In genomic region chr20:44125332-44126127, GRCh38 we compare ENCODE assay signal across 17 cellular contexts.
DNase-seq lines count a peak whose midpoint lies in the region; ATAC-seq, FAIRE-seq and TF ChIP-seq lines count a peak whose summit lies in the region.
"Had no signal": no experiment of that assay in that cellular context is flagged by ENCODE, and none has a peak within 500 bp of the region (broad histone marks: within the 10 kb centered on the region; RNA-seq: fewer than 3 reads in every experiment).

No MANE protein-coding gene starts in this region.

- H3K9me3 ChIP-seq in K562 (replicated peaks; ENCODE audit: control insufficient read depth, insufficient read depth, low read depth, low read length), result no peaks in the 10 kb centered on the region
- no peaks in the 10 kb centered on the region for H3K9me3 ChIP-seq in gastroesophageal sphincter
- no peaks in the 10 kb centered on the region for H3K9me3 ChIP-seq in HepG2 (ENCODE audit: low read length)
- H3K9me3 ChIP-seq in tibial artery, result no peaks in the 10 kb centered on the region

- TF ChIP-seq EP300 in K562 (IDR thresholded peaks at IDR 0.05; ENCODE audit: low read length) (no peak), gastroesophageal sphincter (IDR thresholded peaks at IDR 0.05) (no peak), HepG2 (IDR thresholded peaks at IDR 0.05; ENCODE audit: low read depth in 2 of 2, low read length in 2 of 2) (no peak), HepG2 (CRISPR knock-in tag; IDR thresholded peaks at IDR 0.05; ENCODE audit: borderline replicate concordance) (no peak)

- H3K36me3 ChIP-seq in K562 (ENCODE audit: control insufficient read depth, insufficient read depth, low read length) (no peaks in the 10 kb centered on the region), gastroesophageal sphincter (no peaks in the 10 kb centered on the region), HepG2 (replicated peaks in 1 of 2; ENCODE audit: control insufficient read depth in 1 of 2, insufficient read depth in 2 of 2, low read length in 2 of 2) (no peaks in the 10 kb centered on the region), tibial artery (no peaks in the 10 kb centered on the region)

- H3K4me1 ChIP-seq in K562 (replicated peaks in 1 of 2; ENCODE audit: control insufficient read depth in 2 of 2, insufficient read depth in 2 of 2, low read length in 2 of 2), result no peaks in the 10 kb centered on the region
- H3K4me1 ChIP-seq in gastroesophageal sphincter, result peaks cover 5 to 80% (median 10%) of the 10 kb centered on the region in 3 donors
- H3K4me1 ChIP-seq in HepG2 (ENCODE audit: insufficient read depth, low read length), result peaks cover 10% of the 10 kb centered on the region
- peaks cover 0 to 81% (median 29%) of the 10 kb centered on the region in 4 donors for H3K4me1 ChIP-seq in tibial artery

- H3K27ac Mint-ChIP-seq in chondrocyte (ENCODE audit: unreplicated experiment), result no peak overlapping the region
- H3K27ac Mint-ChIP-seq: CD4-positive, CD25-positive, alpha-beta regulatory T cell had no signal

- TF ChIP-seq RAD21 in K562 (CRISPR knock-in tag; conservative IDR thresholded peaks at IDR 0.05 in 1 of 2, IDR thresholded peaks at IDR 0.05 in 1 of 2) (no peak), HepG2 (CRISPR knock-in tag; IDR thresholded peaks at IDR 0.05) (no peak)

- FAIRE-seq in K562 (lab: Jason Lieb, UNC) (no peak), HepG2 (lab: Jason Lieb, UNC) (no peak)

- H3K9me3 Mint-ChIP-seq in chondrocyte (ENCODE audit: low read depth), result no peaks in the 10 kb centered on the region

- TF ChIP-seq POLR2A in K562 (conservative IDR thresholded peaks at IDR 0.05) (no peak), gastroesophageal sphincter (IDR thresholded peaks at IDR 0.05) (no peak), HepG2 (IDR thresholded peaks at IDR 0.05; ENCODE audit: insufficient read depth in 1 of 2, low read depth in 2 of 2, low read length in 2 of 2) (no peak)

- ATAC-seq in K562 (no peak), gastroesophageal sphincter (no peak), HepG2 (no peak), left lobe of liver (no peak), HG03565 (IDR thresholded peaks at IDR 0.05; ENCODE audit: unreplicated experiment) (no peak)

- POLR2A ChIA-PET in K562 (lab: Yijun Ruan, JAX), result no interaction called here
- POLR2A ChIA-PET in HepG2 (lab: Yijun Ruan, JAX), result no interaction called here

- peaks cover 14% of the 10 kb centered on the region for H3K4me1 Mint-ChIP-seq in chondrocyte (ENCODE audit: low read depth)
- H3K4me1 Mint-ChIP-seq: CD4-positive, CD25-positive, alpha-beta regulatory T cell had no signal

- no peaks in the 10 kb centered on the region for H3K27me3 Mint-ChIP-seq in chondrocyte (ENCODE audit: low read depth)

- H4K20me1 ChIP-seq in K562 (replicated peaks; ENCODE audit: control insufficient read depth, insufficient read depth, low read length) (no peaks in the 10 kb centered on the region), HepG2 (ENCODE audit: insufficient read depth, low read length) (no peaks in the 10 kb centered on the region)

- H3K4me3 Mint-ChIP-seq in chondrocyte (ENCODE audit: unreplicated experiment), result no peak overlapping the region
- H3K4me3 Mint-ChIP-seq: CD4-positive, CD25-positive, alpha-beta regulatory T cell had no signal

- H2AFZ ChIP-seq in K562 (ENCODE audit: low read depth, low read length) (no peak overlapping the region), HepG2 (ENCODE audit: low read length) (no peak overlapping the region)
- H2AFZ ChIP-seq: PC-9 had no signal

- no peak overlapping the region for H3K4me2 ChIP-seq in K562 (ENCODE audit: insufficient read depth, low read length)
- no peak overlapping the region for H3K4me2 ChIP-seq in HepG2 (ENCODE audit: low read depth, low read length)
- H3K4me2 ChIP-seq: PC-9 had no signal

- no peak overlapping the region for H3K27ac ChIP-seq in K562 (ENCODE audit: extremely low read depth, low read depth, low read length)
- peak overlapping the region in 3 of 4 donors; percentile 9 to 49 (median 35) for H3K27ac ChIP-seq in gastroesophageal sphincter
- no peak overlapping the region for H3K27ac ChIP-seq in HepG2 (ENCODE audit: extremely low read length, insufficient read depth, low read length)
- H3K27ac ChIP-seq in tibial artery, result peak overlapping the region; percentile 32 to 38
- H3K27ac ChIP-seq: PC-9 had no signal

- DNase-seq in K562 (ENCODE audit: extremely low read depth in 1 of 4, low spot score in 3 of 4), result no peak
- no peak for DNase-seq in HepG2 (ENCODE audit: low spot score)
- DNase-seq in tibial artery, result no peak
- DNase-seq in chondrocyte (ENCODE audit: low spot score), result no peak
- DNase-seq in left lobe of liver (ENCODE audit: low spot score), result no peak
- DNase-seq: CD4-positive, CD25-positive, alpha-beta regulatory T cell; DMS79; MM.1S; NCI-H1048; NCI-H1417 treated with DMSO at 0.1 percent for 48 hours; NCI-H187; NCI-H510A treated with DMSO at 0.1 percent for 48 hours; NCI-H748 treated with DMSO at 0.1 percent for 48 hours; PC-9; RPMI8226 had no signal

- peaks cover 22 to 46% of the 10 kb centered on the region in 2 experiments; a peak in 4 of 5 replicates for H3K27me3 ChIP-seq in K562 (ENCODE audit: control insufficient read depth in 2 of 2, insufficient read depth in 2 of 2, low read length in 2 of 2)
- no peaks in the 10 kb centered on the region for H3K27me3 ChIP-seq in gastroesophageal sphincter
- H3K27me3 ChIP-seq in HepG2 (ENCODE audit: control insufficient read depth in 1 of 2, insufficient read depth in 2 of 2, low read length in 2 of 2), result peaks cover 7 to 45% of the 10 kb centered on the region in 2 experiments; a peak in 4 of 5 replicates
- H3K27me3 ChIP-seq in tibial artery, result no peaks in the 10 kb centered on the region

- H3K36me3 Mint-ChIP-seq in chondrocyte (ENCODE audit: low read depth), result peaks cover 10% of the 10 kb centered on the region
- H3K36me3 Mint-ChIP-seq: CD4-positive, CD25-positive, alpha-beta regulatory T cell had no signal

- intact Hi-C loops in K562 (cut with micrococcal nuclease), result no loop called here
- intact Hi-C loops in HepG2 (cut with micrococcal nuclease; ENCODE audit: unreplicated experiment), result no loop called here
- intact Hi-C loops in tibial artery (cut with DNase I; ENCODE audit: low total_unique reads), result no loop called here

- H3K9ac ChIP-seq in K562 (ENCODE audit: insufficient read depth in 1 of 2, low read depth in 2 of 2, low read length in 2 of 2) (no peak overlapping the region), HepG2 (ENCODE audit: insufficient read depth, low read depth, low read length) (no peak overlapping the region)

- no peak for TF ChIP-seq CTCF in K562 (IDR thresholded peaks at IDR 0.05 in 2 of 3, conservative IDR thresholded peaks at IDR 0.05 in 1 of 3; ENCODE audit: insufficient read depth in 2 of 3, low read depth in 1 of 3, low read length in 3 of 3)
- no peak for TF ChIP-seq CTCF in gastroesophageal sphincter (IDR thresholded peaks at IDR 0.05)
- TF ChIP-seq CTCF in HepG2 (CRISPR knock-in tag; IDR thresholded peaks at IDR 0.05), result no peak
- TF ChIP-seq CTCF in tibial artery (IDR thresholded peaks at IDR 0.05), result no peak
- no peak for TF ChIP-seq CTCF in chondrocyte (IDR thresholded peaks at IDR 0.05)

- in situ Hi-C loops in K562 (cut with MboI), result no loop called here
- in situ Hi-C loops in HepG2 (cut with HindIII; ENCODE audit: extremely low pct_ligation_motif_present, low pct_unique_long_range_greater_than_20kb), result no loop called here

- CTCF ChIA-PET in K562 (lab: Yijun Ruan, JAX; ENCODE audit: low intra/inter-chr PET ratio), result no interaction called here
- CTCF ChIA-PET in HepG2 (lab: Yijun Ruan, JAX; ENCODE audit: low intra/inter-chr PET ratio, low total read pairs), result no interaction called here

- H3K4me3 ChIP-seq in K562 (no peak overlapping the region), gastroesophageal sphincter (no peak overlapping the region), HepG2 (replicated peaks in 1 of 3; ENCODE audit: insufficient read depth in 1 of 3, low read depth in 2 of 3, low read length in 3 of 3) (no peak overlapping the region), tibial artery (no peak overlapping the region)
- H3K4me3 ChIP-seq: PC-9 had no signal

- H3K79me2 ChIP-seq in K562 (ENCODE audit: control insufficient read depth, insufficient read depth, low read length) (no peaks in the 10 kb centered on the region), HepG2 (ENCODE audit: insufficient read depth, low read length) (no peaks in the 10 kb centered on the region)

- WGBS in K562 (ENCODE audit: insufficient coverage, low coverage, missing lambda C conversion rate), result 3% methylated on average over 12 of the region's 12 CpGs
- WGBS in gastroesophageal sphincter (ENCODE audit: low coverage in 1 of 2), 2 donors, result 8 to 77% methylated on average over 2 to 7 of the region's 12 CpGs
- 24% methylated on average over 12 of the region's 12 CpGs for WGBS in HepG2 (ENCODE audit: low lambda C conversion rate)

- no peaks in the 10 kb centered on the region for H3K9me1 ChIP-seq in K562 (ENCODE audit: control insufficient read depth, insufficient read depth, low read length)

- BruUV-seq in K562 (replicated peaks; lab: Mats Ljungman, UMichigan) (no TSS peak), HepG2 (replicated peaks; lab: Mats Ljungman, UMichigan) (no TSS peak)

TF ChIP-seq in K562, 482 proteins besides CTCF, POLR2A, EP300 and RAD21 (continues in another document):
- TF ChIP-seq JUND (IDR thresholded peaks at IDR 0.05; ENCODE audit: borderline replicate concordance, low read depth, low read length) (no peak), JUND (tag; IDR thresholded peaks at IDR 0.05; ENCODE audit: borderline replicate concordance, low read depth, low read length) (no peak), ZNF121 (CRISPR knock-in tag; conservative IDR thresholded peaks at IDR 0.05) (peak; percentile 26; the same call in 1 of the 2 replicates), SOX6 (IDR thresholded peaks at IDR 0.05) (no peak), ATF1 (CRISPR knock-in tag; IDR thresholded peaks at IDR 0.05) (no peak), ATF1 (tag; IDR thresholded peaks at IDR 0.05) (no peak), SMAD4 (CRISPR knock-in tag; conservative IDR thresholded peaks at IDR 0.05) (no peak)

TF ChIP-seq in HepG2, 621 proteins besides CTCF, POLR2A, EP300 and RAD21 (continues in another document):
- TF ChIP-seq FOXA1 (IDR thresholded peaks at IDR 0.05) (no peak), FOXA1 (CRISPR knock-in tag; IDR thresholded peaks at IDR 0.05) (peak; percentile 50; the same call in 1 of the 2 replicates), MTERF4 (CRISPR knock-in tag; IDR thresholded peaks at IDR 0.05) (no peak), FOXA3 (CRISPR knock-in tag; IDR thresholded peaks at IDR 0.05) (peak; percentile 43; the same call in 1 of the 2 replicates), ZNF121 (CRISPR knock-in tag; IDR thresholded peaks at IDR 0.05) (peak; percentile 62), ZNF629 (CRISPR knock-in tag; conservative IDR thresholded peaks at IDR 0.05) (peak; percentile 46; the same call in 1 of the 2 replicates)

Comparison
In these comparisons a context has a peak if more than half of its experiments do, and no peak if none do; other contexts are left out.
1. H3K27ac ChIP-seq: peak in gastroesophageal sphincter (3 of 4) and tibial artery (2 of 2); none in K562 (single experiment) and HepG2 (single experiment).
2. Of the 241 proteins assayed by ChIP-seq in both HepG2 and K562: peak only in HepG2: FOXA3; only in K562: none; in both: ZNF121; in neither: 238; mixed calls (peak in some experiments, not most) for 1.